ENCODE assay signal across 8 cellular contexts in genomic region chr3:138609898-138610266, GRCh38. TPM values are rescaled to one million over a fixed set of nuclear protein-coding genes. Genes with fewer than 3 reads are reported as not detected.
DNase-seq lines count a peak whose midpoint lies in the region; ATAC-seq lines count a peak whose summit lies in the region.

No MANE protein-coding gene starts in this region.

- H3K27me3 Mint-ChIP-seq in activated CD8-positive, alpha-beta memory T cell treated with anti-CD3 and anti-CD28 coated beads, Interleukin-2, amount 10 ng/mL, durations not matched to agents 7 days and 5 days, result peaks cover 4% of the 10 kb centered on the region
- H3K27me3 Mint-ChIP-seq in activated CD8-positive, alpha-beta T cell treated with anti-CD3 and anti-CD28 coated beads, Interleukin-2, amount 10 ng/mL, durations not matched to agents 7 days and 5 days (ENCODE audit: low read depth), result no peaks in the 10 kb centered on the region

- H3K27me3 ChIP-seq in iPS-20b (ENCODE audit: insufficient read depth, low read length), result peaks cover 27% of the 10 kb centered on the region; the same call in 1 of the 2 replicates
- H3K27me3 ChIP-seq in thymus (ENCODE audit: control insufficient read depth, insufficient read depth), result no peaks in the 10 kb centered on the region

- peaks cover 17% of the 10 kb centered on the region for H3K4me1 Mint-ChIP-seq in activated CD8-positive, alpha-beta memory T cell treated with anti-CD3 and anti-CD28 coated beads, Interleukin-2, amount 10 ng/mL, durations not matched to agents 7 days and 5 days
- H3K4me1 Mint-ChIP-seq in activated CD8-positive, alpha-beta T cell treated with anti-CD3 and anti-CD28 coated beads, Interleukin-2, amount 10 ng/mL, durations not matched to agents 7 days and 5 days (ENCODE audit: low read depth), result peaks cover 16% of the 10 kb centered on the region

- H3K9me3 Mint-ChIP-seq in activated CD8-positive, alpha-beta memory T cell treated with anti-CD3 and anti-CD28 coated beads, Interleukin-2, amount 10 ng/mL, durations not matched to agents 7 days and 5 days (ENCODE audit: low read depth), result no peaks in the 10 kb centered on the region
- no peaks in the 10 kb centered on the region for H3K9me3 Mint-ChIP-seq in activated CD8-positive, alpha-beta T cell treated with anti-CD3 and anti-CD28 coated beads, Interleukin-2, amount 10 ng/mL, durations not matched to agents 7 days and 5 days (ENCODE audit: insufficient read depth)

- peaks cover 6% of the 10 kb centered on the region for H3K36me3 Mint-ChIP-seq in activated CD8-positive, alpha-beta memory T cell treated with anti-CD3 and anti-CD28 coated beads, Interleukin-2, amount 10 ng/mL, durations not matched to agents 7 days and 5 days
- peaks cover 4% of the 10 kb centered on the region for H3K36me3 Mint-ChIP-seq in activated CD8-positive, alpha-beta T cell treated with anti-CD3 and anti-CD28 coated beads, Interleukin-2, amount 10 ng/mL, durations not matched to agents 7 days and 5 days (ENCODE audit: low read depth)

- peak overlapping the region; percentile 81 for H3K4me3 Mint-ChIP-seq in activated CD8-positive, alpha-beta memory T cell treated with anti-CD3 and anti-CD28 coated beads, Interleukin-2, amount 10 ng/mL, durations not matched to agents 7 days and 5 days
- H3K4me3 Mint-ChIP-seq in activated CD8-positive, alpha-beta T cell treated with anti-CD3 and anti-CD28 coated beads, Interleukin-2, amount 10 ng/mL, durations not matched to agents 7 days and 5 days, result peak overlapping the region; percentile 74

- H3K4me3 ChIP-seq in iPS-20b (ENCODE audit: low read length) (peak overlapping the region; percentile 89), thymus (ENCODE audit: low read length) (peak overlapping the region; percentile 85)

- H3K9me3 ChIP-seq in iPS-20b (ENCODE audit: insufficient read depth, low read depth, low read length) (no peaks in the 10 kb centered on the region), thymus (ENCODE audit: control insufficient read depth) (no peaks in the 10 kb centered on the region)

- ATAC-seq in activated CD8-positive, alpha-beta memory T cell treated with anti-CD3 and anti-CD28 coated beads, Interleukin-2, amount 10 ng/mL, durations not matched to agents 7 days and 5 days, result no peak
- ATAC-seq in activated CD8-positive, alpha-beta T cell treated with anti-CD3 and anti-CD28 coated beads, Interleukin-2, amount 10 ng/mL, durations not matched to agents 7 days and 5 days, result no peak
- ATAC-seq in HG03097 (IDR thresholded peaks at IDR 0.05; ENCODE audit: low FRiP score, unreplicated experiment) (no peak), HG02840 (IDR thresholded peaks at IDR 0.05; ENCODE audit: low FRiP score, unreplicated experiment) (no peak)

- 75% methylated on average over 6 of the region's 6 CpGs for WGBS in thymus

- H3K27ac Mint-ChIP-seq in activated CD8-positive, alpha-beta memory T cell treated with anti-CD3 and anti-CD28 coated beads, Interleukin-2, amount 10 ng/mL, durations not matched to agents 7 days and 5 days, result peak overlapping the region; percentile 90
- H3K27ac Mint-ChIP-seq in activated CD8-positive, alpha-beta T cell treated with anti-CD3 and anti-CD28 coated beads, Interleukin-2, amount 10 ng/mL, durations not matched to agents 7 days and 5 days, result peak overlapping the region; percentile 88

- H3K4me1 ChIP-seq in iPS-20b (ENCODE audit: insufficient read depth, low read length), result no peaks in the 10 kb centered on the region
- peaks cover 18% of the 10 kb centered on the region for H3K4me1 ChIP-seq in thymus (ENCODE audit: control insufficient read depth, insufficient read depth, low read length)

- H3K36me3 ChIP-seq in iPS-20b (ENCODE audit: insufficient read depth, low read depth, low read length), result no peaks in the 10 kb centered on the region
- H3K36me3 ChIP-seq in thymus (ENCODE audit: control insufficient read depth, insufficient read depth), result no peaks in the 10 kb centered on the region

- H3K9ac ChIP-seq in iPS-20b (ENCODE audit: low read depth, low read length), result peak overlapping the region; percentile 87; the same call in 1 of the 2 replicates

- POLR2A ChIA-PET in activated CD8-positive, alpha-beta T cell treated with anti-CD3 and anti-CD28 coated beads, Interleukin-2, amount 10 ng/mL, durations not matched to agents 7 days and 5 days (lab: Charles Lee), result interaction anchor here (0.6 to 3.1 kb wide), 3 partner anchors 16 to 32 kb away, joined by 4 to 20 read pairs (median 7); partner anchors contain the start of gene CEP70

- CTCF ChIA-PET in activated CD8-positive, alpha-beta memory T cell treated with anti-CD3 and anti-CD28 coated beads, Interleukin-2, amount 10 ng/mL, durations not matched to agents 7 days and 5 days (lab: Charles Lee), result interaction anchor here (0.9 to 1.7 kb wide), 4 partner anchors 11 to 314 kb away, joined by 3 to 5 read pairs (median 3); partner anchors contain the start of gene CEP70
- CTCF ChIA-PET in activated CD8-positive, alpha-beta T cell treated with anti-CD3 and anti-CD28 coated beads, Interleukin-2, amount 10 ng/mL, durations not matched to agents 7 days and 5 days (lab: Charles Lee), result interaction anchor here (1.1 to 6.0 kb wide), 3 partner anchors 15 to 306 kb away, joined by 3 to 36 read pairs (median 14); partner anchors contain the start of gene CEP70

- no peak overlapping the region for H3K27ac ChIP-seq in iPS-20b (ENCODE audit: low read length)
- H3K27ac ChIP-seq in thymus (ENCODE audit: low read depth), result no peak overlapping the region

- DNase-seq in activated CD8-positive, alpha-beta memory T cell treated with anti-CD3 and anti-CD28 coated beads, Interleukin-2, amount 10 ng/mL, durations not matched to agents 7 days and 5 days, result no peak
- DNase-seq in activated CD8-positive, alpha-beta memory T cell treated with anti-CD3 and anti-CD28 coated beads, Interleukin-2, amount 50 U/mL, for 48 hours, result no peak
- DNase-seq in activated CD8-positive, alpha-beta T cell treated with anti-CD3 and anti-CD28 coated beads, Interleukin-2, amount 10 ng/mL, durations not matched to agents 7 days and 5 days, result no peak
- no peak for DNase-seq in NCI-H2081 treated with DMSO at 0.1 percent for 48 hours (lab: John Stamatoyannopoulos, UW)

RNA-seq across cellular contexts. Expression of gene FAIM, which starts 1.3 kb away (rescaled TPM):
- total RNA-seq in activated CD8-positive, alpha-beta memory T cell treated with anti-CD3 and anti-CD28 coated beads, Interleukin-2, amount 10 ng/mL, durations not matched to agents 7 days and 5 days, result 1 to 10 TPM; 2.2 to 4.7 TPM
- total RNA-seq in activated CD8-positive, alpha-beta T cell treated with anti-CD3 and anti-CD28 coated beads, Interleukin-2, amount 10 ng/mL, durations not matched to agents 7 days and 5 days, result 1 to 10 TPM; 4.2 to 5.9 TPM
- polyA plus RNA-seq in thymus, result 42.2 TPM

RNA-seq across cellular contexts. Expression of gene CEP70, which starts 15.8 kb away (rescaled TPM):
- 10 to 100 TPM in 1 of 2 experiments, 1 to 10 TPM in 1; 9.8 to 10.5 TPM for total RNA-seq in activated CD8-positive, alpha-beta memory T cell treated with anti-CD3 and anti-CD28 coated beads, Interleukin-2, amount 10 ng/mL, durations not matched to agents 7 days and 5 days
- total RNA-seq in activated CD8-positive, alpha-beta T cell treated with anti-CD3 and anti-CD28 coated beads, Interleukin-2, amount 10 ng/mL, durations not matched to agents 7 days and 5 days, result 10 to 100 TPM; 15.9 to 19.5 TPM
- 21.6 TPM for polyA plus RNA-seq in thymus
